ENCODE assay signal across 22 cellular contexts in genomic region chr20:5973971-5974370, GRCh38. TPM values are rescaled to one million over a fixed set of nuclear protein-coding genes. Genes with fewer than 3 reads are reported as not detected.
DNase-seq lines count a peak whose midpoint lies in the region; ATAC-seq and TF ChIP-seq lines count a peak whose summit lies in the region.
"Had no signal": no experiment of that assay in that cellular context is flagged by ENCODE, and none has a peak within 500 bp of the region (broad histone marks: within the 10 kb centered on the region; RNA-seq: fewer than 3 reads in every experiment).

No MANE protein-coding gene starts in this region.

- H3K4me3 ChIP-seq in NB4 (ENCODE audit: low read depth, low read length) (no peak overlapping the region), body of pancreas (no peak overlapping the region), neutrophil (ENCODE audit: low read depth in 1 of 2, low read length in 1 of 2) (peak overlapping the region; percentile 11 to 21)
- H3K4me3 ChIP-seq: esophagus squamous epithelium, MG63, PC-9, suprapubic skin had no signal

- H3K27ac Mint-ChIP-seq in Calu3 (ENCODE audit: unreplicated experiment): peak overlapping the region; percentile 27
- H3K27ac Mint-ChIP-seq in activated CD4-positive, alpha-beta T cell treated with anti-CD3 and anti-CD28 coated beads, Interleukin-2, amount 10 ng/mL, durations not matched to agents 7 days and 5 days: no peak overlapping the region
- H3K27ac Mint-ChIP-seq: activated CD8-positive, alpha-beta T cell treated with anti-CD3 and anti-CD28 coated beads for 36 hours; brain; effector memory CD8-positive, alpha-beta T cell; naive thymus-derived CD8-positive, alpha-beta T cell; progenitor cell of endocrine pancreas had no signal

- TF ChIP-seq POLR2A in NB4 (IDR thresholded peaks at IDR 0.05; ENCODE audit: extremely low read depth, insufficient read length): no peak
- no peak for TF ChIP-seq POLR2A in body of pancreas (IDR thresholded peaks at IDR 0.05)

- H3K9me3 Mint-ChIP-seq in Calu3 (ENCODE audit: low read depth, unreplicated experiment): no peaks in the 10 kb centered on the region
- H3K9me3 Mint-ChIP-seq in activated CD4-positive, alpha-beta T cell treated with anti-CD3 and anti-CD28 coated beads, Interleukin-2, amount 10 ng/mL, durations not matched to agents 7 days and 5 days: no peaks in the 10 kb centered on the region
- H3K9me3 Mint-ChIP-seq: activated CD8-positive, alpha-beta T cell treated with anti-CD3 and anti-CD28 coated beads for 36 hours; brain; CD14-positive monocyte; effector memory CD8-positive, alpha-beta T cell; naive thymus-derived CD8-positive, alpha-beta T cell had no signal

- ATAC-seq in body of pancreas: no peak
- ATAC-seq in HG02798 (IDR thresholded peaks at IDR 0.05; ENCODE audit: poor library complexity, unreplicated experiment): no peak
- ATAC-seq: activated CD8-positive, alpha-beta T cell treated with anti-CD3 and anti-CD28 coated beads for 36 hours; effector memory CD8-positive, alpha-beta T cell; naive thymus-derived CD8-positive, alpha-beta T cell had no signal

- peaks cover 5% of the 10 kb centered on the region for H3K36me3 Mint-ChIP-seq in Calu3 (ENCODE audit: insufficient read depth, unreplicated experiment)
- peaks cover 30% of the 10 kb centered on the region for H3K36me3 Mint-ChIP-seq in activated CD4-positive, alpha-beta T cell treated with anti-CD3 and anti-CD28 coated beads, Interleukin-2, amount 10 ng/mL, durations not matched to agents 7 days and 5 days (ENCODE audit: low read depth)

- no peaks in the 10 kb centered on the region for H3K36me3 ChIP-seq in body of pancreas (replicated peaks in 1 of 2; ENCODE audit: insufficient read depth in 1 of 2, low read depth in 2 of 2)
- H3K36me3 ChIP-seq in neutrophil: no peaks in the 10 kb centered on the region

- DNase-seq in Calu3 (no peak), NB4 (ENCODE audit: low read depth) (peak; percentile 68), body of pancreas (no peak), NCI-H82 (lab: John Stamatoyannopoulos, UW) (no peak)
- DNase-seq in NK-92 treated with Interleukin-12 subunit alpha and Interleukin-12 subunit beta, amount 100 ng/mL, for 24 hours (lab: John Stamatoyannopoulos, UW): no peak
- no peak for DNase-seq in activated CD4-positive, alpha-beta T cell treated with anti-CD3 and anti-CD28 coated beads, Interleukin-2, amount 10 ng/mL, durations not matched to agents 7 days and 5 days
- DNase-seq: activated CD8-positive, alpha-beta T cell treated with anti-CD3 and anti-CD28 coated beads for 36 hours; activated gamma-delta T cell; activated T-cell treated with anti-CD3 and anti-CD28 coated beads for 4 hours; effector memory CD8-positive, alpha-beta T cell; esophagus squamous epithelium; MG63; naive thymus-derived CD8-positive, alpha-beta T cell; NCI-H187; NCI-H2227 treated with DMSO at 0.1 percent for 48 hours had no signal

- H3K27ac ChIP-seq in body of pancreas: peak overlapping the region; percentile 69 to 84 (median 76)
- peak overlapping the region; percentile 87 for H3K27ac ChIP-seq in neutrophil
- H3K27ac ChIP-seq: esophagus squamous epithelium, PC-9, suprapubic skin had no signal

- H3K27me3 Mint-ChIP-seq in Calu3 (ENCODE audit: unreplicated experiment): no peaks in the 10 kb centered on the region
- H3K27me3 Mint-ChIP-seq in activated CD4-positive, alpha-beta T cell treated with anti-CD3 and anti-CD28 coated beads, Interleukin-2, amount 10 ng/mL, durations not matched to agents 7 days and 5 days: no peaks in the 10 kb centered on the region
- H3K27me3 Mint-ChIP-seq: activated CD8-positive, alpha-beta T cell treated with anti-CD3 and anti-CD28 coated beads for 36 hours; brain; effector memory CD8-positive, alpha-beta T cell; naive thymus-derived CD8-positive, alpha-beta T cell; progenitor cell of endocrine pancreas had no signal

- H3K9me3 ChIP-seq in body of pancreas: no peaks in the 10 kb centered on the region
- no peaks in the 10 kb centered on the region for H3K9me3 ChIP-seq in neutrophil
- H3K9me3 ChIP-seq: esophagus squamous epithelium, MG63, suprapubic skin had no signal

- no TSS peak for BruUV-seq in Calu3 (replicated peaks; lab: Mats Ljungman, UMichigan)

- H3K4me1 Mint-ChIP-seq in Calu3 (ENCODE audit: low read depth, unreplicated experiment): peaks cover 16% of the 10 kb centered on the region
- H3K4me1 Mint-ChIP-seq in activated CD4-positive, alpha-beta T cell treated with anti-CD3 and anti-CD28 coated beads, Interleukin-2, amount 10 ng/mL, durations not matched to agents 7 days and 5 days: no peaks in the 10 kb centered on the region
- H3K4me1 Mint-ChIP-seq: naive thymus-derived CD8-positive, alpha-beta T cell had no signal

- 78 to 93% methylated on average over 4 of the region's 4 CpGs for WGBS in body of pancreas, 2 donors

- peaks cover 12% of the 10 kb centered on the region for H3K4me1 ChIP-seq in body of pancreas
- peaks cover 29 to 31% of the 10 kb centered on the region in 2 experiments for H3K4me1 ChIP-seq in neutrophil (ENCODE audit: control insufficient read depth in 1 of 2, insufficient read depth in 1 of 2, low read depth in 1 of 2, low read length in 1 of 2)
- H3K4me1 ChIP-seq: suprapubic skin had no signal

- CTCF ChIA-PET in Calu3 (lab: Charles Lee): no interaction called here
- CTCF ChIA-PET in activated CD4-positive, alpha-beta T cell treated with anti-CD3 and anti-CD28 coated beads, Interleukin-2, amount 10 ng/mL, durations not matched to agents 7 days and 5 days (lab: Charles Lee): interaction anchor here (1.3 kb wide), 1 partner anchor 11 kb away, joined by 3 read pairs; no protein-coding TSS in a partner anchor

- TF ChIP-seq CTCF in Calu3 (IDR thresholded peaks at IDR 0.05; ENCODE audit: unreplicated experiment): no peak
- TF ChIP-seq CTCF in NB4 (IDR thresholded peaks at IDR 0.05; ENCODE audit: low read depth, low read length): no peak
- TF ChIP-seq CTCF in body of pancreas (IDR thresholded peaks at IDR 0.05): no peak
- no peak for TF ChIP-seq CTCF in neutrophil (IDR thresholded peaks at IDR 0.05)

- H3K4me3 Mint-ChIP-seq in Calu3 (ENCODE audit: low read depth, unreplicated experiment): no peak overlapping the region
- H3K4me3 Mint-ChIP-seq in activated CD4-positive, alpha-beta T cell treated with anti-CD3 and anti-CD28 coated beads, Interleukin-2, amount 10 ng/mL, durations not matched to agents 7 days and 5 days: no peak overlapping the region
- H3K4me3 Mint-ChIP-seq: activated CD8-positive, alpha-beta T cell treated with anti-CD3 and anti-CD28 coated beads for 36 hours; brain; CD14-positive monocyte; effector memory CD8-positive, alpha-beta T cell; naive thymus-derived CD8-positive, alpha-beta T cell had no signal

- POLR2A ChIA-PET in activated CD4-positive, alpha-beta T cell treated with anti-CD3 and anti-CD28 coated beads, Interleukin-2, amount 10 ng/mL, durations not matched to agents 7 days and 5 days (lab: Charles Lee): no interaction called here

- H3K27me3 ChIP-seq in body of pancreas: no peaks in the 10 kb centered on the region
- no peaks in the 10 kb centered on the region for H3K27me3 ChIP-seq in neutrophil
- H3K27me3 ChIP-seq: esophagus squamous epithelium, MG63, suprapubic skin had no signal

- intact Hi-C loops in Calu3 (cut with micrococcal nuclease; ENCODE audit: unreplicated experiment) (no loop called here), body of pancreas (cut with DNase I) (no loop called here)

RNA-seq across cellular contexts. Expression of gene MCM8, which starts 23.5 kb away (rescaled TPM):
- total RNA-seq in Calu3 (2022) (18.4 and 20.6 TPM in 2 replicates), body of pancreas (1 to 10 TPM; 2.6 to 3.6 TPM)
- total RNA-seq in activated CD4-positive, alpha-beta T cell treated with anti-CD3 and anti-CD28 coated beads, Interleukin-2, amount 10 ng/mL, durations not matched to agents 7 days and 5 days: 10 to 100 TPM; 32.1 to 32.4 TPM

RNA-seq across cellular contexts. Expression of gene TRMT6, which starts 23.6 kb away (rescaled TPM):
- total RNA-seq in Calu3 (2022): 14.2 and 15.5 TPM in 2 replicates
- 1 to 10 TPM; 5.2 to 8.6 TPM for total RNA-seq in body of pancreas
- 10 to 100 TPM; 15.1 to 17.8 TPM for total RNA-seq in activated CD4-positive, alpha-beta T cell treated with anti-CD3 and anti-CD28 coated beads, Interleukin-2, amount 10 ng/mL, durations not matched to agents 7 days and 5 days

RNA-seq across cellular contexts. Expression of gene CRLS1, which starts 32.0 kb away (rescaled TPM):
- total RNA-seq in Calu3 (2022): 21.6 and 25.4 TPM in 2 replicates
- total RNA-seq in body of pancreas: 100 to 1,000 TPM in 1 of 2 donors, 10 to 100 TPM in 1; 31.6 to 102 TPM
- 10 to 100 TPM; 30.0 to 30.3 TPM for total RNA-seq in activated CD4-positive, alpha-beta T cell treated with anti-CD3 and anti-CD28 coated beads, Interleukin-2, amount 10 ng/mL, durations not matched to agents 7 days and 5 days

Comparison
In these comparisons a context has a peak if more than half of its experiments do, and no peak if none do; other contexts are left out.
1. H3K4me3 ChIP-seq: peak in neutrophil (2 of 2); none in NB4 (single experiment) and body of pancreas (0 of 2).